In the genomic region with DNA sequence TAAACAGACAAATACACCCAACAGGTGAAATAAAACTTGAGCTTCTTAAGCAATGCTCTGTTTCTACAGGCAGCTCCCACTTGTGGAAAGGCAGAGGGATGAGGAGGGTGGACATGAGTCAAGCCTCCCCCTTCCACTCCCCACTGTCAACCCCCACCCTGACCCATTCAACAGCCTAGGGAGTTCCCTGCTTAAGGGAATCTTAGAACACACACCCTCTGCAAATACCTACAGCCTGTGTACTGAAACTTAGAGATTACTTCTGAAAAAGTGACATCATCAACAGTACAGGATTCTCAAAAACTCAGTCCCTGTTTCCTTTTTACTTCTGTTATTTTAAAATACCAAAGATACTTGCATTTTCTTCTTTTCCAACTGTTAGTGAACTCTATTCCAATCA, we compare ENCODE assay signal across 1 cellular context.
TF ChIP-seq lines count a peak whose summit lies in the region.

No MANE protein-coding gene starts in this region.

TF ChIP-seq in GM12878, 131 proteins besides CTCF, POLR2A, EP300 and RAD21 (continued from another document and continues in another):
- TF ChIP-seq, protein P1, sequence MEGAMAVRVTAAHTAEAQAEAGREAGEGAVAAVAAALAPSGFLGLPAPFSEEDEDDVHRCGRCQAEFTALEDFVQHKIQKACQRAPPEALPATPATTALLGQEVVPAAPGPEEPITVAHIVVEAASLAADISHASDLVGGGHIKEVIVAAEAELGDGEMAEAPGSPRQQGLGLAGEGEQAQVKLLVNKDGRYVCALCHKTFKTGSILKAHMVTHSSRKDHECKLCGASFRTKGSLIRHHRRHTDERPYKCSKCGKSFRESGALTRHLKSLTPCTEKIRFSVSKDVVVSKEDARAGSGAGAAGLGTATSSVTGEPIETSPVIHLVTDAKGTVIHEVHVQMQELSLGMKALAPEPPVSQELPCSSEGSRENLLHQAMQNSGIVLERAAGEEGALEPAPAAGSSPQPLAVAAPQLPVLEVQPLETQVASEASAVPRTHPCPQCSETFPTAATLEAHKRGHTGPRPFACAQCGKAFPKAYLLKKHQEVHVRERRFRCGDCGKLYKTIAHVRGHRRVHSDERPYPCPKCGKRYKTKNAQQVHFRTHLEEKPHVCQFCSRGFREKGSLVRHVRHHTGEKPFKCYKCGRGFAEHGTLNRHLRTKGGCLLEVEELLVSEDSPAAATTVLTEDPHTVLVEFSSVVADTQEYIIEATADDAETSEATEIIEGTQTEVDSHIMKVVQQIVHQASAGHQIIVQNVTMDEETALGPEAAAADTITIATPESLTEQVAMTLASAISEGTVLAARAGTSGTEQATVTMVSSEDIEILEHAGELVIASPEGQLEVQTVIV (IDR thresholded peaks at IDR 0.05; ENCODE audit: borderline replicate concordance, partially characterized antibody), result no peak
- TF ChIP-seq IKZF2 (IDR thresholded peaks at IDR 0.05), result peak; percentile 79 to 81
- TF ChIP-seq ZNF24 (IDR thresholded peaks at IDR 0.05), result no peak
- TF ChIP-seq, protein P2, sequence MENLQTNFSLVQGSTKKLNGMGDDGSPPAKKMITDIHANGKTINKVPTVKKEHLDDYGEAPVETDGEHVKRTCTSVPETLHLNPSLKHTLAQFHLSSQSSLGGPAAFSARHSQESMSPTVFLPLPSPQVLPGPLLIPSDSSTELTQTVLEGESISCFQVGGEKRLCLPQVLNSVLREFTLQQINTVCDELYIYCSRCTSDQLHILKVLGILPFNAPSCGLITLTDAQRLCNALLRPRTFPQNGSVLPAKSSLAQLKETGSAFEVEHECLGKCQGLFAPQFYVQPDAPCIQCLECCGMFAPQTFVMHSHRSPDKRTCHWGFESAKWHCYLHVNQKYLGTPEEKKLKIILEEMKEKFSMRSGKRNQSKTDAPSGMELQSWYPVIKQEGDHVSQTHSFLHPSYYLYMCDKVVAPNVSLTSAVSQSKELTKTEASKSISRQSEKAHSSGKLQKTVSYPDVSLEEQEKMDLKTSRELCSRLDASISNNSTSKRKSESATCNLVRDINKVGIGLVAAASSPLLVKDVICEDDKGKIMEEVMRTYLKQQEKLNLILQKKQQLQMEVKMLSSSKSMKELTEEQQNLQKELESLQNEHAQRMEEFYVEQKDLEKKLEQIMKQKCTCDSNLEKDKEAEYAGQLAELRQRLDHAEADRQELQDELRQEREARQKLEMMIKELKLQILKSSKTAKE (IDR thresholded peaks at IDR 0.05; ENCODE audit: low read depth, poor library complexity, severe bottlenecking), result no peak
- no peak for TF ChIP-seq TARDBP (IDR thresholded peaks at IDR 0.05; ENCODE audit: borderline replicate concordance)
- no peak for TF ChIP-seq STAT1 (conservative IDR thresholded peaks at IDR 0.05)
- TF ChIP-seq FOS (IDR thresholded peaks at IDR 0.05; ENCODE audit: borderline replicate concordance, extremely low read depth, insufficient read length), result no peak
- no peak for TF ChIP-seq EZH2 (IDR thresholded peaks at IDR 0.05; ENCODE audit: borderline replicate concordance, control insufficient read depth, low read depth, low read length)
- TF ChIP-seq TBL1XR1 (IDR thresholded peaks at IDR 0.05; ENCODE audit: low read depth, low read length), result peak; percentile 90
- no peak for TF ChIP-seq YY1 (IDR thresholded peaks at IDR 0.05; ENCODE audit: low read depth, low read length)
- TF ChIP-seq ETV6 (conservative IDR thresholded peaks at IDR 0.05 in 1 of 2, IDR thresholded peaks at IDR 0.05 in 1 of 2; ENCODE audit: borderline replicate concordance in 1 of 2, low read depth in 1 of 2), result 0 out of 4 replicates have a peak, but pooled peaks of 1 of the 2 experiments have one; percentile 29
- TF ChIP-seq, protein P3, sequence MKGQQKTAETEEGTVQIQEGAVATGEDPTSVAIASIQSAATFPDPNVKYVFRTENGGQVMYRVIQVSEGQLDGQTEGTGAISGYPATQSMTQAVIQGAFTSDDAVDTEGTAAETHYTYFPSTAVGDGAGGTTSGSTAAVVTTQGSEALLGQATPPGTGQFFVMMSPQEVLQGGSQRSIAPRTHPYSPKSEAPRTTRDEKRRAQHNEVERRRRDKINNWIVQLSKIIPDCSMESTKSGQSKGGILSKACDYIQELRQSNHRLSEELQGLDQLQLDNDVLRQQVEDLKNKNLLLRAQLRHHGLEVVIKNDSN (IDR thresholded peaks at IDR 0.05; ENCODE audit: borderline replicate concordance, extremely low read length, insufficient read depth, low read depth, low read length), result no peak
- TF ChIP-seq, protein P4, sequence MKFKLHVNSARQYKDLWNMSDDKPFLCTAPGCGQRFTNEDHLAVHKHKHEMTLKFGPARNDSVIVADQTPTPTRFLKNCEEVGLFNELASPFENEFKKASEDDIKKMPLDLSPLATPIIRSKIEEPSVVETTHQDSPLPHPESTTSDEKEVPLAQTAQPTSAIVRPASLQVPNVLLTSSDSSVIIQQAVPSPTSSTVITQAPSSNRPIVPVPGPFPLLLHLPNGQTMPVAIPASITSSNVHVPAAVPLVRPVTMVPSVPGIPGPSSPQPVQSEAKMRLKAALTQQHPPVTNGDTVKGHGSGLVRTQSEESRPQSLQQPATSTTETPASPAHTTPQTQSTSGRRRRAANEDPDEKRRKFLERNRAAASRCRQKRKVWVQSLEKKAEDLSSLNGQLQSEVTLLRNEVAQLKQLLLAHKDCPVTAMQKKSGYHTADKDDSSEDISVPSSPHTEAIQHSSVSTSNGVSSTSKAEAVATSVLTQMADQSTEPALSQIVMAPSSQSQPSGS (IDR thresholded peaks at IDR 0.05; ENCODE audit: low read length), result peak; percentile 87
- TF ChIP-seq JUNB (IDR thresholded peaks at IDR 0.05), result peak; percentile 61
- TF ChIP-seq GABPA (IDR thresholded peaks at IDR 0.05; ENCODE audit: low read depth), result no peak
- TF ChIP-seq BHLHE40 (IDR thresholded peaks at IDR 0.05; ENCODE audit: borderline replicate concordance in 1 of 2, low read depth in 2 of 2, low read length in 1 of 2), result peak in 1 of 2 experiments; percentile 35; a peak in 2 of 4 replicates
- no peak for TF ChIP-seq LARP7 (IDR thresholded peaks at IDR 0.05)
- TF ChIP-seq CREB1 (IDR thresholded peaks at IDR 0.05; ENCODE audit: low read depth), result 0 out of 2 replicates have a peak, but pooled peaks have one; percentile 52
- TF ChIP-seq KAT2A (conservative IDR thresholded peaks at IDR 0.05; ENCODE audit: control insufficient read depth, low read depth, low read length), result no peak
- TF ChIP-seq, protein P5, sequence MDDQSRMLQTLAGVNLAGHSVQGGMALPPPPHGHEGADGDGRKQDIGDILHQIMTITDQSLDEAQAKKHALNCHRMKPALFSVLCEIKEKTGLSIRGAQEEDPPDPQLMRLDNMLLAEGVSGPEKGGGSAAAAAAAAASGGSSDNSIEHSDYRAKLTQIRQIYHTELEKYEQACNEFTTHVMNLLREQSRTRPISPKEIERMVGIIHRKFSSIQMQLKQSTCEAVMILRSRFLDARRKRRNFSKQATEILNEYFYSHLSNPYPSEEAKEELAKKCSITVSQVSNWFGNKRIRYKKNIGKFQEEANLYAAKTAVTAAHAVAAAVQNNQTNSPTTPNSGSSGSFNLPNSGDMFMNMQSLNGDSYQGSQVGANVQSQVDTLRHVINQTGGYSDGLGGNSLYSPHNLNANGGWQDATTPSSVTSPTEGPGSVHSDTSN (IDR thresholded peaks at IDR 0.05; ENCODE audit: insufficient replicate concordance, low read depth, low read length), result no peak
- TF ChIP-seq, protein P6, sequence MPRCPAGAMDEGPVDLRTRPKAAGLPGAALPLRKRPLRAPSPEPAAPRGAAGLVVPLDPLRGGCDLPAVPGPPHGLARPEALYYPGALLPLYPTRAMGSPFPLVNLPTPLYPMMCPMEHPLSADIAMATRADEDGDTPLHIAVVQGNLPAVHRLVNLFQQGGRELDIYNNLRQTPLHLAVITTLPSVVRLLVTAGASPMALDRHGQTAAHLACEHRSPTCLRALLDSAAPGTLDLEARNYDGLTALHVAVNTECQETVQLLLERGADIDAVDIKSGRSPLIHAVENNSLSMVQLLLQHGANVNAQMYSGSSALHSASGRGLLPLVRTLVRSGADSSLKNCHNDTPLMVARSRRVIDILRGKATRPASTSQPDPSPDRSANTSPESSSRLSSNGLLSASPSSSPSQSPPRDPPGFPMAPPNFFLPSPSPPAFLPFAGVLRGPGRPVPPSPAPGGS (IDR thresholded peaks at IDR 0.05; ENCODE audit: borderline replicate concordance, insufficient read depth, low read depth, low read length, poor library complexity, severe bottlenecking), result peak; percentile 33
- no peak for TF ChIP-seq CHD1 (IDR thresholded peaks at IDR 0.05; ENCODE audit: low read depth, low read length)
- TF ChIP-seq, protein P7, sequence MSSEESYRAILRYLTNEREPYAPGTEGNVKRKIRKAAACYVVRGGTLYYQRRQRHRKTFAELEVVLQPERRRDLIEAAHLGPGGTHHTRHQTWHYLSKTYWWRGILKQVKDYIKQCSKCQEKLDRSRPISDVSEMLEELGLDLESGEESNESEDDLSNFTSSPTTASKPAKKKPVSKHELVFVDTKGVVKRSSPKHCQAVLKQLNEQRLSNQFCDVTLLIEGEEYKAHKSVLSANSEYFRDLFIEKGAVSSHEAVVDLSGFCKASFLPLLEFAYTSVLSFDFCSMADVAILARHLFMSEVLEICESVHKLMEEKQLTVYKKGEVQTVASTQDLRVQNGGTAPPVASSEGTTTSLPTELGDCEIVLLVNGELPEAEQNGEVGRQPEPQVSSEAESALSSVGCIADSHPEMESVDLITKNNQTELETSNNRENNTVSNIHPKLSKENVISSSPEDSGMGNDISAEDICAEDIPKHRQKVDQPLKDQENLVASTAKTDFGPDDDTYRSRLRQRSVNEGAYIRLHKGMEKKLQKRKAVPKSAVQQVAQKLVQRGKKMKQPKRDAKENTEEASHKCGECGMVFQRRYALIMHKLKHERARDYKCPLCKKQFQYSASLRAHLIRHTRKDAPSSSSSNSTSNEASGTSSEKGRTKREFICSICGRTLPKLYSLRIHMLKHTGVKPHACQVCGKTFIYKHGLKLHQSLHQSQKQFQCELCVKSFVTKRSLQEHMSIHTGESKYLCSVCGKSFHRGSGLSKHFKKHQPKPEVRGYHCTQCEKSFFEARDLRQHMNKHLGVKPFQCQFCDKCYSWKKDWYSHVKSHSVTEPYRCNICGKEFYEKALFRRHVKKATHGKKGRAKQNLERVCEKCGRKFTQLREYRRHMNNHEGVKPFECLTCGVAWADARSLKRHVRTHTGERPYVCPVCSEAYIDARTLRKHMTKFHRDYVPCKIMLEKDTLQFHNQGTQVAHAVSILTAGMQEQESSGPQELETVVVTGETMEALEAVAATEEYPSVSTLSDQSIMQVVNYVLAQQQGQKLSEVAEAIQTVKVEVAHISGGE (CRISPR knock-in tag; IDR thresholded peaks at IDR 0.05), result no peak
- TF ChIP-seq BMI1 (IDR thresholded peaks at IDR 0.05; ENCODE audit: borderline replicate concordance), result no peak
- TF ChIP-seq RUNX3 (IDR thresholded peaks at IDR 0.05; ENCODE audit: low read length), result peak; percentile 22; the same call in 1 of the 2 replicates
- TF ChIP-seq, protein P8, sequence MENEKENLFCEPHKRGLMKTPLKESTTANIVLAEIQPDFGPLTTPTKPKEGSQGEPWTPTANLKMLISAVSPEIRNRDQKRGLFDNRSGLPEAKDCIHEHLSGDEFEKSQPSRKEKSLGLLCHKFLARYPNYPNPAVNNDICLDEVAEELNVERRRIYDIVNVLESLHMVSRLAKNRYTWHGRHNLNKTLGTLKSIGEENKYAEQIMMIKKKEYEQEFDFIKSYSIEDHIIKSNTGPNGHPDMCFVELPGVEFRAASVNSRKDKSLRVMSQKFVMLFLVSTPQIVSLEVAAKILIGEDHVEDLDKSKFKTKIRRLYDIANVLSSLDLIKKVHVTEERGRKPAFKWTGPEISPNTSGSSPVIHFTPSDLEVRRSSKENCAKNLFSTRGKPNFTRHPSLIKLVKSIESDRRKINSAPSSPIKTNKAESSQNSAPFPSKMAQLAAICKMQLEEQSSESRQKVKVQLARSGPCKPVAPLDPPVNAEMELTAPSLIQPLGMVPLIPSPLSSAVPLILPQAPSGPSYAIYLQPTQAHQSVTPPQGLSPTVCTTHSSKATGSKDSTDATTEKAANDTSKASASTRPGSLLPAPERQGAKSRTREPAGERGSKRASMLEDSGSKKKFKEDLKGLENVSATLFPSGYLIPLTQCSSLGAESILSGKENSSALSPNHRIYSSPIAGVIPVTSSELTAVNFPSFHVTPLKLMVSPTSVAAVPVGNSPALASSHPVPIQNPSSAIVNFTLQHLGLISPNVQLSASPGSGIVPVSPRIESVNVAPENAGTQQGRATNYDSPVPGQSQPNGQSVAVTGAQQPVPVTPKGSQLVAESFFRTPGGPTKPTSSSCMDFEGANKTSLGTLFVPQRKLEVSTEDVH (IDR thresholded peaks at IDR 0.05; ENCODE audit: low read depth, partially characterized antibody), result no peak
- no peak for TF ChIP-seq MTA2 (IDR thresholded peaks at IDR 0.05; ENCODE audit: low read depth)
- TF ChIP-seq HDAC6 (IDR thresholded peaks at IDR 0.05; ENCODE audit: unreplicated experiment), result no peak
- no peak for TF ChIP-seq FOXM1 (IDR thresholded peaks at IDR 0.05; ENCODE audit: low read depth, low read length)
- no peak for TF ChIP-seq SIN3A (IDR thresholded peaks at IDR 0.05; ENCODE audit: low read depth, low read length)
- TF ChIP-seq CREM (IDR thresholded peaks at IDR 0.05; ENCODE audit: low read depth), result peak; percentile 60; the same call in 1 of the 2 replicates
- no peak for TF ChIP-seq POU2F2 (IDR thresholded peaks at IDR 0.05; ENCODE audit: borderline replicate concordance, low read depth, low read length)
- peak; percentile 84 for TF ChIP-seq EED (IDR thresholded peaks at IDR 0.05; ENCODE audit: low read depth)
- no peak for TF ChIP-seq RB1 (IDR thresholded peaks at IDR 0.05; ENCODE audit: borderline replicate concordance)
- TF ChIP-seq BCL11A (IDR thresholded peaks at IDR 0.05; ENCODE audit: low read depth, low read length), result peak; percentile 56; the same call in 1 of the 2 replicates
- TF ChIP-seq SPI1 (IDR thresholded peaks at IDR 0.05; ENCODE audit: borderline replicate concordance, insufficient read depth, low read depth, low read length), result no peak
- no peak for TF ChIP-seq TCF3 (IDR thresholded peaks at IDR 0.05; ENCODE audit: borderline replicate concordance, insufficient read depth, low read depth, low read length)
- TF ChIP-seq RBBP5 (conservative IDR thresholded peaks at IDR 0.05), result no peak
- TF ChIP-seq NFIC (IDR thresholded peaks at IDR 0.05; ENCODE audit: low read depth, low read length), result peak; percentile 67; the same call in 1 of the 2 replicates
- no peak for TF ChIP-seq SP1 (IDR thresholded peaks at IDR 0.05; ENCODE audit: low read depth, low read length)
- no peak for TF ChIP-seq HDAC2 (IDR thresholded peaks at IDR 0.05)
